Comparison of ENCODE assay signal across 8 cellular contexts in the genomic region with DNA sequence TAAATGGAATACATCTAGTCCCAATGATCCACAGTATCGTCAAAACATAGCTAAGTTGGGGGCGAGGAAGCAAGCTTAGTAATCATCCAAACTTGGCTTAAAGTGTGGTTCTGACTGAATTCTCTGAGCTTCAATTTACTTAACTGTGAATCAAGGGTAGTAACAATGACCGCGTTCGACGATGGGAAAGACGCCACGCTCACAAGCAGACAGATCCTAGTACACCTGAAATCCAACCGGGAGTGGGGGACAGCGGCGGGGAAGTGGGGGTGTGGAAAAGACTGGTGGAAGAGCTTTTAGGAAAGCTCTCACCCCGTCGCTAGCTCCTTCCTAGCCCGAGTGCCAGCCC. TPM values are rescaled to one million over a fixed set of nuclear protein-coding genes. Genes with fewer than 3 reads are reported as not detected.
A peak's percentile ranks its signal among the peaks of the same experiment; 100 is the strongest.
DNase-seq lines count a peak whose midpoint lies in the region; ATAC-seq lines count a peak whose summit lies in the region.

No MANE protein-coding gene starts in this region.

- H3K4me1 Mint-ChIP-seq in activated CD4-positive, alpha-beta memory T cell treated with anti-CD3 and anti-CD28 coated beads for 36 hours (ENCODE audit: low read depth): peaks cover 34% of the 10 kb centered on the region
- peaks cover 34% of the 10 kb centered on the region for H3K4me1 Mint-ChIP-seq in stimulated activated naive CD8-positive, alpha-beta T cell treated with anti-CD3 and anti-CD28 coated beads, Interleukin-15, amount 100 ng/mL, for 72 hours

- peak overlapping the region; percentile 89 for H3K27ac Mint-ChIP-seq in activated CD4-positive, alpha-beta memory T cell treated with anti-CD3 and anti-CD28 coated beads for 36 hours
- H3K27ac Mint-ChIP-seq in stimulated activated naive CD8-positive, alpha-beta T cell treated with anti-CD3 and anti-CD28 coated beads, Interleukin-15, amount 100 ng/mL, for 72 hours: peak overlapping the region; percentile 96 to 99

- no peaks in the 10 kb centered on the region for H3K27me3 Mint-ChIP-seq in activated CD4-positive, alpha-beta memory T cell treated with anti-CD3 and anti-CD28 coated beads for 36 hours
- no peaks in the 10 kb centered on the region for H3K27me3 Mint-ChIP-seq in stimulated activated naive CD8-positive, alpha-beta T cell treated with anti-CD3 and anti-CD28 coated beads, Interleukin-15, amount 100 ng/mL, for 72 hours

- peak overlapping the region; percentile 99 for H3K4me3 ChIP-seq in iPS-11a (ENCODE audit: low read depth, low read length)

- H3K36me3 Mint-ChIP-seq in activated CD4-positive, alpha-beta memory T cell treated with anti-CD3 and anti-CD28 coated beads for 36 hours: peaks cover 14% of the 10 kb centered on the region

- peak; percentile 7 for ATAC-seq in HG02610 (IDR thresholded peaks at IDR 0.05; ENCODE audit: unreplicated experiment)
- peak; percentile 4 for ATAC-seq in stimulated activated naive CD8-positive, alpha-beta T cell treated with anti-CD3 and anti-CD28 coated beads, Interleukin-15, amount 100 ng/mL, for 72 hours

- POLR2A ChIA-PET in activated CD4-positive, alpha-beta memory T cell treated with anti-CD3 and anti-CD28 coated beads for 36 hours (lab: Charles Lee): interaction anchor here (1.1 kb wide), 1 partner anchor 70 kb away, joined by 4 read pairs; no protein-coding TSS in a partner anchor

- intact Hi-C loops in activated CD4-positive, alpha-beta memory T cell treated with anti-CD3 and anti-CD28 coated beads for 36 hours (cut with micrococcal nuclease): loop anchor here (1.0 to 5.0 kb wide), 5 partner anchors 58 to 1207 kb away; partner anchors contain the start of genes DCAF5, MAP3K9, MED6 and SYNJ2BP

- no peaks in the 10 kb centered on the region for H3K9me3 Mint-ChIP-seq in activated CD4-positive, alpha-beta memory T cell treated with anti-CD3 and anti-CD28 coated beads for 36 hours
- H3K9me3 Mint-ChIP-seq in stimulated activated naive CD8-positive, alpha-beta T cell treated with anti-CD3 and anti-CD28 coated beads, Interleukin-15, amount 100 ng/mL, for 72 hours: peaks cover 0 to 4% of the 10 kb centered on the region in 2 donors

- CTCF ChIA-PET in activated CD4-positive, alpha-beta memory T cell treated with anti-CD3 and anti-CD28 coated beads for 36 hours (lab: Charles Lee): interaction anchor here (0.9 to 1.9 kb wide), 3 partner anchors 18 to 239 kb away, joined by 3 to 5 read pairs (median 4); no protein-coding TSS in a partner anchor

- peak overlapping the region; percentile 99 for H3K4me3 Mint-ChIP-seq in activated CD4-positive, alpha-beta memory T cell treated with anti-CD3 and anti-CD28 coated beads for 36 hours
- peak overlapping the region; percentile 97 to 100 for H3K4me3 Mint-ChIP-seq in stimulated activated naive CD8-positive, alpha-beta T cell treated with anti-CD3 and anti-CD28 coated beads, Interleukin-15, amount 100 ng/mL, for 72 hours

- DNase-seq in EL: peak; percentile 1
- no peak for DNase-seq in activated CD4-positive, alpha-beta memory T cell treated with anti-CD3 and anti-CD28 coated beads for 36 hours
- DNase-seq in stimulated activated naive CD8-positive, alpha-beta T cell treated with anti-CD3 and anti-CD28 coated beads, Interleukin-15, amount 100 ng/mL, for 72 hours: no peak
- DNase-seq in NCI-H526 treated with DMSO at 0.1 percent for 48 hours (lab: John Stamatoyannopoulos, UW): no peak
- DNase-seq in COLO668 (lab: John Stamatoyannopoulos, UW; ENCODE audit: unreplicated experiment): no peak
- no peak for DNase-seq in SKM-1 treated with dmso at 0.1 percent for 144 hours (lab: John Stamatoyannopoulos, UW; ENCODE audit: unreplicated experiment)

RNA-seq across cellular contexts. Expression of gene COX16, which starts 0.4 kb away (rescaled TPM):
- 10 to 100 TPM; 54.6 to 56.5 TPM for total RNA-seq in activated CD4-positive, alpha-beta memory T cell treated with anti-CD3 and anti-CD28 coated beads for 36 hours

RNA-seq across cellular contexts. Expression of gene SYNJ2BP, which starts 57.8 kb away (rescaled TPM):
- total RNA-seq in activated CD4-positive, alpha-beta memory T cell treated with anti-CD3 and anti-CD28 coated beads for 36 hours: 1 to 10 TPM; 5.7 to 5.8 TPM
